ENCODE assay signal across 1 cellular context in genomic region chr3:123880998-123881561, GRCh38.
TF ChIP-seq lines count a peak whose summit lies in the region.

No MANE protein-coding gene starts in this region.

TF ChIP-seq in GM23338, 12 proteins besides CTCF, POLR2A, EP300 and RAD21 (continued from another document):
- TF ChIP-seq ZNF462 (CRISPR knock-in tag; IDR thresholded peaks at IDR 0.05) (no peak), CREB1 (CRISPR knock-in tag; IDR thresholded peaks at IDR 0.05; ENCODE audit: low read depth) (no peak), ZNF114 (CRISPR knock-in tag; IDR thresholded peaks at IDR 0.05) (no peak), ETS1 (IDR thresholded peaks at IDR 0.05) (no peak), JUNB (IDR thresholded peaks at IDR 0.05; ENCODE audit: unreplicated experiment) (no peak), NANOG (IDR thresholded peaks at IDR 0.05; ENCODE audit: borderline replicate concordance) (no peak), REST (IDR thresholded peaks at IDR 0.05; ENCODE audit: unreplicated experiment) (no peak), ZNF331 (CRISPR knock-in tag; IDR thresholded peaks at IDR 0.05; ENCODE audit: low read depth) (no peak)
